In the genomic region with DNA sequence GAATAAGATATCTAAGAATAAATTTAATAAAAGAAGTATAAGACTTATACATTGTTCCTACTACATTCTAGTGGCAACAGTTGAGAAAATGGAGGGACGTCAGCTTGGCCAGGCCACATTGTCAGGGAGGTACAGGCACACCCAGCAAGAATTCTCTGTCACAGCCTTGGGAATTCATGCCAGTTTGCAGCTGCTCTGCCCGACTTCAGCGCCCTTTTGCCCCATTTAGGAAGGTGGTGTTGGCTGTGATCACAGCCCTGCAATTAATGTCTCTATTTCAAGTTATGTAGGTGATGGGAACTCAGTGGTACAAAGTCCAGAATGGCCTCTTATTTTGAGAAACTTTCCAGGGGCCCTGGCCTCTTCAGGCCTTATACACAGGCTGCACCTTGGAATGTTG, we compare ENCODE assay signal across 1 cellular context.
TF ChIP-seq lines count a peak whose summit lies in the region.

No MANE protein-coding gene starts in this region.

TF ChIP-seq in HepG2, 621 proteins besides CTCF, POLR2A, EP300 and RAD21 (continued from another document):
- TF ChIP-seq, protein P1, sequence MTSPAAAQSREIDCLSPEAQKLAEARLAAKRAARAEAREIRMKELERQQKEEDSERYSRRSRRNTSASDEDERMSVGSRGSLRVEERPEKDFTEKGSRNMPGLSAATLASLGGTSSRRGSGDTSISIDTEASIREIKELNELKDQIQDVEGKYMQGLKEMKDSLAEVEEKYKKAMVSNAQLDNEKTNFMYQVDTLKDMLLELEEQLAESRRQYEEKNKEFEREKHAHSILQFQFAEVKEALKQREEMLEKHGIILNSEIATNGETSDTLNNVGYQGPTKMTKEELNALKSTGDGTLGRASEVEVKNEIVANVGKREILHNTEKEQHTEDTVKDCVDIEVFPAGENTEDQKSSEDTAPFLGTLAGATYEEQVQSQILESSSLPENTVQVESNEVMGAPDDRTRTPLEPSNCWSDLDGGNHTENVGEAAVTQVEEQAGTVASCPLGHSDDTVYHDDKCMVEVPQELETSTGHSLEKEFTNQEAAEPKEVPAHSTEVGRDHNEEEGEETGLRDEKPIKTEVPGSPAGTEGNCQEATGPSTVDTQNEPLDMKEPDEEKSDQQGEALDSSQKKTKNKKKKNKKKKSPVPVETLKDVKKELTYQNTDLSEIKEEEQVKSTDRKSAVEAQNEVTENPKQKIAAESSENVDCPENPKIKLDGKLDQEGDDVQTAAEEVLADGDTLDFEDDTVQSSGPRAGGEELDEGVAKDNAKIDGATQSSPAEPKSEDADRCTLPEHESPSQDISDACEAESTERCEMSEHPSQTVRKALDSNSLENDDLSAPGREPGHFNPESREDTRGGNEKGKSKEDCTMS (CRISPR knock-in tag; conservative IDR thresholded peaks at IDR 0.05), result no peak
- TF ChIP-seq ZNF232 (CRISPR knock-in tag; IDR thresholded peaks at IDR 0.05; ENCODE audit: borderline replicate concordance) (no peak), ETV5 (CRISPR knock-in tag; IDR thresholded peaks at IDR 0.05; ENCODE audit: borderline replicate concordance) (no peak), KMT2B (CRISPR knock-in tag; IDR thresholded peaks at IDR 0.05) (no peak)
- TF ChIP-seq, protein P2, sequence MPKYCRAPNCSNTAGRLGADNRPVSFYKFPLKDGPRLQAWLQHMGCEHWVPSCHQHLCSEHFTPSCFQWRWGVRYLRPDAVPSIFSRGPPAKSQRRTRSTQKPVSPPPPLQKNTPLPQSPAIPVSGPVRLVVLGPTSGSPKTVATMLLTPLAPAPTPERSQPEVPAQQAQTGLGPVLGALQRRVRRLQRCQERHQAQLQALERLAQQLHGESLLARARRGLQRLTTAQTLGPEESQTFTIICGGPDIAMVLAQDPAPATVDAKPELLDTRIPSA (CRISPR knock-in tag; IDR thresholded peaks at IDR 0.05; ENCODE audit: borderline replicate concordance), result no peak
